2 cellular contexts compared by ENCODE assay signal in the genomic region with DNA sequence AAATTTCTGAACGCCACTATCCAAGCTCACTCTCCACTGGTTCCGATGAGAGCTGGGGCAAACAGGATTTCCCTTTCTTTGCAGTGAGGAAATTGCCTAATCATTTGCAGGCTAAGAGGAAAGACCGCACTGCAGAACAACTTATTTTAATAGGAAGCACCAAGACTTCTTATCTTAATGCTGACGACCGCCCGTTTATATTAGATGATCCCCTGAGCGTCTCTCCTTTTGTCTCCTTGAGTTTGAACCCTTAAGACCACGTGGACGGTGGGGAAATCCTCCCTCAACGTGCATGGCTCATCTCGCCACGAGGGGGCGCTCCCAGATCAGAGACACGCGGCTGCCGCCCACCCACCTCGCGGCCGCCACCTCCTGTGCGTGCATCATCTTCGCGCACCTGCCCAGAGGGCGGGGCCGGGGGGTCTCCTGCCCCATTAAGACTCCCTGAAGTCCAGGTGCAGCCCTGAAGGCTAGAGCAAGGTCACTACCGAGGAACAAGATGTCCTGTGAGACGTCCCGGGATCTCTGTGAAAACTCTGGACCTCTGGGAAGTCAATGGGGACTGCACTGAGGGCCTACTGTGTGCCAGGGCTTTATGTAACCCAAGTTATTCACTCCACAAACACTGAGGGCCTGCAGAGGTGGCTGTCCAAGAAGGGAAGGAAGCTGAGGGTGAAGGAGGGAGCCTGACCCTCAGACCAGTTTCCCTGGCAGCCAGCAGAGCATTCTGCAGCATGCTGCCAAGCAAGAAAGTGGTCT.
TF ChIP-seq lines count a peak whose summit lies in the region.

No MANE protein-coding gene starts in this region.

TF ChIP-seq in A549, 52 proteins besides CTCF, POLR2A, EP300 and RAD21:
- TF ChIP-seq MAX (IDR thresholded peaks at IDR 0.05): peak; percentile 97
- TF ChIP-seq MYC (IDR thresholded peaks at IDR 0.05; ENCODE audit: borderline replicate concordance, low read length): peak; percentile 94
- TF ChIP-seq EHF (CRISPR knock-in tag; IDR thresholded peaks at IDR 0.05): no peak
- no peak for TF ChIP-seq BCL3 (IDR thresholded peaks at IDR 0.05)
- peak; percentile 61 for TF ChIP-seq USF2 (IDR thresholded peaks at IDR 0.05)
- TF ChIP-seq ZFP36 (IDR thresholded peaks at IDR 0.05; ENCODE audit: borderline replicate concordance, partially characterized antibody): no peak
- peak; percentile 98 for TF ChIP-seq SMC3 (IDR thresholded peaks at IDR 0.05)
- peak in 1 of 2 experiments; percentile 54; a peak in 2 of 4 replicates for TF ChIP-seq CEBPB (IDR thresholded peaks at IDR 0.05)

TF ChIP-seq in GM12878, 131 proteins besides CTCF, POLR2A, EP300 and RAD21 (continued from another document):
- peak; percentile 60 for TF ChIP-seq CREB1 (IDR thresholded peaks at IDR 0.05; ENCODE audit: low read depth)
- TF ChIP-seq PKNOX1 (IDR thresholded peaks at IDR 0.05): no peak
- TF ChIP-seq DPF2 (IDR thresholded peaks at IDR 0.05): peak; percentile 77
- peak; percentile 85 for TF ChIP-seq SMC3 (IDR thresholded peaks at IDR 0.05; ENCODE audit: borderline replicate concordance, low read length)
- 0 out of 3 replicates have a peak, but pooled peaks have one; percentile 44 for TF ChIP-seq POU2F2 (IDR thresholded peaks at IDR 0.05; ENCODE audit: borderline replicate concordance, low read depth, low read length)
- TF ChIP-seq CREM (IDR thresholded peaks at IDR 0.05; ENCODE audit: low read depth): peak; percentile 63; the same call in 1 of the 2 replicates
- TF ChIP-seq RB1 (IDR thresholded peaks at IDR 0.05; ENCODE audit: borderline replicate concordance): peak; percentile 35; the same call in 1 of the 2 replicates
- TF ChIP-seq, protein P1, sequence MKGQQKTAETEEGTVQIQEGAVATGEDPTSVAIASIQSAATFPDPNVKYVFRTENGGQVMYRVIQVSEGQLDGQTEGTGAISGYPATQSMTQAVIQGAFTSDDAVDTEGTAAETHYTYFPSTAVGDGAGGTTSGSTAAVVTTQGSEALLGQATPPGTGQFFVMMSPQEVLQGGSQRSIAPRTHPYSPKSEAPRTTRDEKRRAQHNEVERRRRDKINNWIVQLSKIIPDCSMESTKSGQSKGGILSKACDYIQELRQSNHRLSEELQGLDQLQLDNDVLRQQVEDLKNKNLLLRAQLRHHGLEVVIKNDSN (IDR thresholded peaks at IDR 0.05; ENCODE audit: borderline replicate concordance, extremely low read length, insufficient read depth, low read depth, low read length): peak; percentile 60
- TF ChIP-seq TCF7 (IDR thresholded peaks at IDR 0.05; ENCODE audit: borderline replicate concordance): no peak
- TF ChIP-seq, protein P2, sequence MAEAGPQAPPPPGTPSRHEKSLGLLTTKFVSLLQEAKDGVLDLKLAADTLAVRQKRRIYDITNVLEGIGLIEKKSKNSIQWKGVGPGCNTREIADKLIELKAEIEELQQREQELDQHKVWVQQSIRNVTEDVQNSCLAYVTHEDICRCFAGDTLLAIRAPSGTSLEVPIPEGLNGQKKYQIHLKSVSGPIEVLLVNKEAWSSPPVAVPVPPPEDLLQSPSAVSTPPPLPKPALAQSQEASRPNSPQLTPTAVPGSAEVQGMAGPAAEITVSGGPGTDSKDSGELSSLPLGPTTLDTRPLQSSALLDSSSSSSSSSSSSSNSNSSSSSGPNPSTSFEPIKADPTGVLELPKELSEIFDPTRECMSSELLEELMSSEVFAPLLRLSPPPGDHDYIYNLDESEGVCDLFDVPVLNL (IDR thresholded peaks at IDR 0.05; ENCODE audit: low read depth, low read length): no peak
- no peak for TF ChIP-seq ZNF217 (IDR thresholded peaks at IDR 0.05)
- no peak for TF ChIP-seq ZBTB40 (IDR thresholded peaks at IDR 0.05; ENCODE audit: borderline replicate concordance)
- peak; percentile 60; the same call in 1 of the 2 replicates for TF ChIP-seq YY1 (IDR thresholded peaks at IDR 0.05; ENCODE audit: low read depth, low read length)
- TF ChIP-seq, protein P3, sequence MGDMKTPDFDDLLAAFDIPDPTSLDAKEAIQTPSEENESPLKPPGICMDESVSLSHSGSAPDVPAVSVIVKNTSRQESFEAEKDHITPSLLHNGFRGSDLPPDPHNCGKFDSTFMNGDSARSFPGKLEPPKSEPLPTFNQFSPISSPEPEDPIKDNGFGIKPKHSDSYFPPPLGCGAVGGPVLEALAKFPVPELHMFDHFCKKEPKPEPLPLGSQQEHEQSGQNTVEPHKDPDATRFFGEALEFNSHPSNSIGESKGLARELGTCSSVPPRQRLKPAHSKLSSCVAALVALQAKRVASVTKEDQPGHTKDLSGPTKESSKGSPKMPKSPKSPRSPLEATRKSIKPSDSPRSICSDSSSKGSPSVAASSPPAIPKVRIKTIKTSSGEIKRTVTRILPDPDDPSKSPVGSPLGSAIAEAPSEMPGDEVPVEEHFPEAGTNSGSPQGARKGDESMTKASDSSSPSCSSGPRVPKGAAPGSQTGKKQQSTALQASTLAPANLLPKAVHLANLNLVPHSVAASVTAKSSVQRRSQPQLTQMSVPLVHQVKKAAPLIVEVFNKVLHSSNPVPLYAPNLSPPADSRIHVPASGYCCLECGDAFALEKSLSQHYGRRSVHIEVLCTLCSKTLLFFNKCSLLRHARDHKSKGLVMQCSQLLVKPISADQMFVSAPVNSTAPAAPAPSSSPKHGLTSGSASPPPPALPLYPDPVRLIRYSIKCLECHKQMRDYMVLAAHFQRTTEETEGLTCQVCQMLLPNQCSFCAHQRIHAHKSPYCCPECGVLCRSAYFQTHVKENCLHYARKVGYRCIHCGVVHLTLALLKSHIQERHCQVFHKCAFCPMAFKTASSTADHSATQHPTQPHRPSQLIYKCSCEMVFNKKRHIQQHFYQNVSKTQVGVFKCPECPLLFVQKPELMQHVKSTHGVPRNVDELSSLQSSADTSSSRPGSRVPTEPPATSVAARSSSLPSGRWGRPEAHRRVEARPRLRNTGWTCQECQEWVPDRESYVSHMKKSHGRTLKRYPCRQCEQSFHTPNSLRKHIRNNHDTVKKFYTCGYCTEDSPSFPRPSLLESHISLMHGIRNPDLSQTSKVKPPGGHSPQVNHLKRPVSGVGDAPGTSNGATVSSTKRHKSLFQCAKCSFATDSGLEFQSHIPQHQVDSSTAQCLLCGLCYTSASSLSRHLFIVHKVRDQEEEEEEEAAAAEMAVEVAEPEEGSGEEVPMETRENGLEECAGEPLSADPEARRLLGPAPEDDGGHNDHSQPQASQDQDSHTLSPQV (IDR thresholded peaks at IDR 0.05): no peak
- 0 out of 2 replicates have a peak, but pooled peaks have one; percentile 20 for TF ChIP-seq IKZF1 (conservative IDR thresholded peaks at IDR 0.05)
- TF ChIP-seq RAD51 (IDR thresholded peaks at IDR 0.05): peak; percentile 86; the same call in 1 of the 2 replicates
- no peak for TF ChIP-seq ETV6 (conservative IDR thresholded peaks at IDR 0.05 in 1 of 2, IDR thresholded peaks at IDR 0.05 in 1 of 2; ENCODE audit: borderline replicate concordance in 1 of 2, low read depth in 1 of 2)
- peak; percentile 24; the same call in 1 of the 2 replicates for TF ChIP-seq ATF7 (IDR thresholded peaks at IDR 0.05; ENCODE audit: low read depth)
- 0 out of 2 replicates have a peak, but pooled peaks have one; percentile 19 for TF ChIP-seq FOXM1 (IDR thresholded peaks at IDR 0.05; ENCODE audit: low read depth, low read length)
- no peak for TF ChIP-seq RBBP5 (conservative IDR thresholded peaks at IDR 0.05)
- TF ChIP-seq BHLHE40 (IDR thresholded peaks at IDR 0.05; ENCODE audit: borderline replicate concordance in 1 of 2, low read depth in 2 of 2, low read length in 1 of 2): peak; percentile 28 to 65; a peak in 3 of 4 replicates
- TF ChIP-seq YBX1 (IDR thresholded peaks at IDR 0.05): no peak
- TF ChIP-seq MXI1 (IDR thresholded peaks at IDR 0.05; ENCODE audit: low read depth, low read length): peak; percentile 66
- TF ChIP-seq CHD2 (IDR thresholded peaks at IDR 0.05; ENCODE audit: borderline replicate concordance, low read depth, low read length): 0 out of 2 replicates have a peak, but pooled peaks have one; percentile 25
- no peak for TF ChIP-seq RCOR1 (conservative IDR thresholded peaks at IDR 0.05; ENCODE audit: low read depth, low read length)
- TF ChIP-seq MAX (IDR thresholded peaks at IDR 0.05; ENCODE audit: low read depth, low read length): peak; percentile 92
- TF ChIP-seq USF2 (IDR thresholded peaks at IDR 0.05; ENCODE audit: borderline replicate concordance, low read depth, low read length): peak; percentile 36; the same call in 1 of the 2 replicates
- TF ChIP-seq RELA (IDR thresholded peaks at IDR 0.05; ENCODE audit: borderline replicate concordance, partially characterized antibody): peak; percentile 45
- TF ChIP-seq, protein P4, sequence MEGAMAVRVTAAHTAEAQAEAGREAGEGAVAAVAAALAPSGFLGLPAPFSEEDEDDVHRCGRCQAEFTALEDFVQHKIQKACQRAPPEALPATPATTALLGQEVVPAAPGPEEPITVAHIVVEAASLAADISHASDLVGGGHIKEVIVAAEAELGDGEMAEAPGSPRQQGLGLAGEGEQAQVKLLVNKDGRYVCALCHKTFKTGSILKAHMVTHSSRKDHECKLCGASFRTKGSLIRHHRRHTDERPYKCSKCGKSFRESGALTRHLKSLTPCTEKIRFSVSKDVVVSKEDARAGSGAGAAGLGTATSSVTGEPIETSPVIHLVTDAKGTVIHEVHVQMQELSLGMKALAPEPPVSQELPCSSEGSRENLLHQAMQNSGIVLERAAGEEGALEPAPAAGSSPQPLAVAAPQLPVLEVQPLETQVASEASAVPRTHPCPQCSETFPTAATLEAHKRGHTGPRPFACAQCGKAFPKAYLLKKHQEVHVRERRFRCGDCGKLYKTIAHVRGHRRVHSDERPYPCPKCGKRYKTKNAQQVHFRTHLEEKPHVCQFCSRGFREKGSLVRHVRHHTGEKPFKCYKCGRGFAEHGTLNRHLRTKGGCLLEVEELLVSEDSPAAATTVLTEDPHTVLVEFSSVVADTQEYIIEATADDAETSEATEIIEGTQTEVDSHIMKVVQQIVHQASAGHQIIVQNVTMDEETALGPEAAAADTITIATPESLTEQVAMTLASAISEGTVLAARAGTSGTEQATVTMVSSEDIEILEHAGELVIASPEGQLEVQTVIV (IDR thresholded peaks at IDR 0.05; ENCODE audit: borderline replicate concordance, partially characterized antibody): no peak
- 0 out of 2 replicates have a peak, but pooled peaks have one; percentile 40 for TF ChIP-seq TCF12 (IDR thresholded peaks at IDR 0.05; ENCODE audit: low read depth, low read length)
- TF ChIP-seq JUNB (IDR thresholded peaks at IDR 0.05): no peak
- TF ChIP-seq ZBTB33 (IDR thresholded peaks at IDR 0.05): no peak
